In the genomic region with DNA sequence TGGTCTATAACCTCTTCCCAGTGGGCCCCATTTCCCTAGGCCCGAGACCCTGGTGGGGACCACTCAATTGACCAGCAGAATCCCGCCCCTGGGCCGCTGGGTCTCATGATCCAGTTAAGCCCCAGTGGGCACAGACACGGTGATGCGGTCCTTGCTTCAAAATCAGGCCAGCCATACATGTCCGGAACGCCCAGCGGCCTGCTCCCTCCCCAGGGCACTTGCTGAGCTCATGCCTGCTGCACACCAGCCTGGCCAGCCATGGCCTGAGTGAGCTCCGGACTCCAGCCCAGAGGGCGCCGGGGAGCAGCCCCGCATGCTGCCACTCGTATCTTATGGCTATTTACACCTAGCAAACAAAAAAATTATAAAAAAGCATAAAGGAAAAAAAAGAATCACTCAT, we compare ENCODE assay signal across 1 cellular context.
TF ChIP-seq lines count a peak whose summit lies in the region.

No MANE protein-coding gene starts in this region.

TF ChIP-seq in H1, 55 proteins besides CTCF, POLR2A, EP300 and RAD21:
- TF ChIP-seq TEAD4 (IDR thresholded peaks at IDR 0.05; ENCODE audit: low read depth, low read length) (no peak), BCL11A (IDR thresholded peaks at IDR 0.05; ENCODE audit: low read depth in 2 of 2, low read length in 2 of 2) (no peak), CHD1 (IDR thresholded peaks at IDR 0.05; ENCODE audit: low read depth, low read length) (no peak), TCF12 (IDR thresholded peaks at IDR 0.05; ENCODE audit: low read depth, low read length) (no peak), SP1 (IDR thresholded peaks at IDR 0.05; ENCODE audit: low read depth, low read length) (no peak), MAFK (IDR thresholded peaks at IDR 0.05; ENCODE audit: low read depth, low read length) (no peak), GABPA (IDR thresholded peaks at IDR 0.05; ENCODE audit: borderline replicate concordance, insufficient read depth, low read length) (no peak), POU5F1 (IDR thresholded peaks at IDR 0.05; ENCODE audit: low read depth, low read length) (no peak), ASH2L (IDR thresholded peaks at IDR 0.05; ENCODE audit: low read length) (no peak)
- TF ChIP-seq, protein P1, sequence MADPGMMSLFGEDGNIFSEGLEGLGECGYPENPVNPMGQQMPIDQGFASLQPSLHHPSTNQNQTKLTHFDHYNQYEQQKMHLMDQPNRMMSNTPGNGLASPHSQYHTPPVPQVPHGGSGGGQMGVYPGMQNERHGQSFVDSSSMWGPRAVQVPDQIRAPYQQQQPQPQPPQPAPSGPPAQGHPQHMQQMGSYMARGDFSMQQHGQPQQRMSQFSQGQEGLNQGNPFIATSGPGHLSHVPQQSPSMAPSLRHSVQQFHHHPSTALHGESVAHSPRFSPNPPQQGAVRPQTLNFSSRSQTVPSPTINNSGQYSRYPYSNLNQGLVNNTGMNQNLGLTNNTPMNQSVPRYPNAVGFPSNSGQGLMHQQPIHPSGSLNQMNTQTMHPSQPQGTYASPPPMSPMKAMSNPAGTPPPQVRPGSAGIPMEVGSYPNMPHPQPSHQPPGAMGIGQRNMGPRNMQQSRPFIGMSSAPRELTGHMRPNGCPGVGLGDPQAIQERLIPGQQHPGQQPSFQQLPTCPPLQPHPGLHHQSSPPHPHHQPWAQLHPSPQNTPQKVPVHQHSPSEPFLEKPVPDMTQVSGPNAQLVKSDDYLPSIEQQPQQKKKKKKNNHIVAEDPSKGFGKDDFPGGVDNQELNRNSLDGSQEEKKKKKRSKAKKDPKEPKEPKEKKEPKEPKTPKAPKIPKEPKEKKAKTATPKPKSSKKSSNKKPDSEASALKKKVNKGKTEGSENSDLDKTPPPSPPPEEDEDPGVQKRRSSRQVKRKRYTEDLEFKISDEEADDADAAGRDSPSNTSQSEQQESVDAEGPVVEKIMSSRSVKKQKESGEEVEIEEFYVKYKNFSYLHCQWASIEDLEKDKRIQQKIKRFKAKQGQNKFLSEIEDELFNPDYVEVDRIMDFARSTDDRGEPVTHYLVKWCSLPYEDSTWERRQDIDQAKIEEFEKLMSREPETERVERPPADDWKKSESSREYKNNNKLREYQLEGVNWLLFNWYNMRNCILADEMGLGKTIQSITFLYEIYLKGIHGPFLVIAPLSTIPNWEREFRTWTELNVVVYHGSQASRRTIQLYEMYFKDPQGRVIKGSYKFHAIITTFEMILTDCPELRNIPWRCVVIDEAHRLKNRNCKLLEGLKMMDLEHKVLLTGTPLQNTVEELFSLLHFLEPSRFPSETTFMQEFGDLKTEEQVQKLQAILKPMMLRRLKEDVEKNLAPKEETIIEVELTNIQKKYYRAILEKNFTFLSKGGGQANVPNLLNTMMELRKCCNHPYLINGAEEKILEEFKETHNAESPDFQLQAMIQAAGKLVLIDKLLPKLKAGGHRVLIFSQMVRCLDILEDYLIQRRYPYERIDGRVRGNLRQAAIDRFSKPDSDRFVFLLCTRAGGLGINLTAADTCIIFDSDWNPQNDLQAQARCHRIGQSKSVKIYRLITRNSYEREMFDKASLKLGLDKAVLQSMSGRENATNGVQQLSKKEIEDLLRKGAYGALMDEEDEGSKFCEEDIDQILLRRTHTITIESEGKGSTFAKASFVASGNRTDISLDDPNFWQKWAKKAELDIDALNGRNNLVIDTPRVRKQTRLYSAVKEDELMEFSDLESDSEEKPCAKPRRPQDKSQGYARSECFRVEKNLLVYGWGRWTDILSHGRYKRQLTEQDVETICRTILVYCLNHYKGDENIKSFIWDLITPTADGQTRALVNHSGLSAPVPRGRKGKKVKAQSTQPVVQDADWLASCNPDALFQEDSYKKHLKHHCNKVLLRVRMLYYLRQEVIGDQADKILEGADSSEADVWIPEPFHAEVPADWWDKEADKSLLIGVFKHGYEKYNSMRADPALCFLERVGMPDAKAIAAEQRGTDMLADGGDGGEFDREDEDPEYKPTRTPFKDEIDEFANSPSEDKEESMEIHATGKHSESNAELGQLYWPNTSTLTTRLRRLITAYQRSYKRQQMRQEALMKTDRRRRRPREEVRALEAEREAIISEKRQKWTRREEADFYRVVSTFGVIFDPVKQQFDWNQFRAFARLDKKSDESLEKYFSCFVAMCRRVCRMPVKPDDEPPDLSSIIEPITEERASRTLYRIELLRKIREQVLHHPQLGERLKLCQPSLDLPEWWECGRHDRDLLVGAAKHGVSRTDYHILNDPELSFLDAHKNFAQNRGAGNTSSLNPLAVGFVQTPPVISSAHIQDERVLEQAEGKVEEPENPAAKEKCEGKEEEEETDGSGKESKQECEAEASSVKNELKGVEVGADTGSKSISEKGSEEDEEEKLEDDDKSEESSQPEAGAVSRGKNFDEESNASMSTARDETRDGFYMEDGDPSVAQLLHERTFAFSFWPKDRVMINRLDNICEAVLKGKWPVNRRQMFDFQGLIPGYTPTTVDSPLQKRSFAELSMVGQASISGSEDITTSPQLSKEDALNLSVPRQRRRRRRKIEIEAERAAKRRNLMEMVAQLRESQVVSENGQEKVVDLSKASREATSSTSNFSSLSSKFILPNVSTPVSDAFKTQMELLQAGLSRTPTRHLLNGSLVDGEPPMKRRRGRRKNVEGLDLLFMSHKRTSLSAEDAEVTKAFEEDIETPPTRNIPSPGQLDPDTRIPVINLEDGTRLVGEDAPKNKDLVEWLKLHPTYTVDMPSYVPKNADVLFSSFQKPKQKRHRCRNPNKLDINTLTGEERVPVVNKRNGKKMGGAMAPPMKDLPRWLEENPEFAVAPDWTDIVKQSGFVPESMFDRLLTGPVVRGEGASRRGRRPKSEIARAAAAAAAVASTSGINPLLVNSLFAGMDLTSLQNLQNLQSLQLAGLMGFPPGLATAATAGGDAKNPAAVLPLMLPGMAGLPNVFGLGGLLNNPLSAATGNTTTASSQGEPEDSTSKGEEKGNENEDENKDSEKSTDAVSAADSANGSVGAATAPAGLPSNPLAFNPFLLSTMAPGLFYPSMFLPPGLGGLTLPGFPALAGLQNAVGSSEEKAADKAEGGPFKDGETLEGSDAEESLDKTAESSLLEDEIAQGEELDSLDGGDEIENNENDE (IDR thresholded peaks at IDR 0.05; ENCODE audit: insufficient replicate concordance, low read length) = no peak
